Comparison of ENCODE assay signal across 8 cellular contexts in genomic region chr17:42184717-42185496, GRCh38. TPM values are rescaled to one million over a fixed set of nuclear protein-coding genes. Genes with fewer than 3 reads are reported as not detected.
DNase-seq lines count a peak whose midpoint lies in the region; FAIRE-seq and TF ChIP-seq lines count a peak whose summit lies in the region.

HCRT (minus strand) TSS chr17:42185452; CDS start chr17:42185365, 87 bp downstream.

- in situ Hi-C loops in HAP-1 (cut with MboI; ENCODE audit: low sequenced_read_pairs), result no loop called here

- FAIRE-seq in kidney (lab: Jason Lieb, UNC), result no peak

- H3K79me2 ChIP-seq in ACC112 (ENCODE audit: control insufficient read depth, insufficient read depth, low read length, unreplicated experiment), result no peaks in the 10 kb centered on the region

- intact Hi-C loops in kidney (cut with DNase I), result no loop called here

- no peak for DNase-seq in HAP-1 (ENCODE audit: low spot score in 2 of 2)
- DNase-seq in adipocyte (ENCODE audit: low read depth), result no peak
- no peak for DNase-seq in UCSD-AML1 (lab: John Stamatoyannopoulos, UW; ENCODE audit: unreplicated experiment)
- no peak for DNase-seq in kidney
- DNase-seq in stimulated activated CD4-positive, alpha-beta T cell treated with anti-CD3 and anti-CD28 coated beads, Interleukin-4, amount 100 ng/mL, for 1 hour, result no peak
- no peak for DNase-seq in NCI-H2171 (lab: John Stamatoyannopoulos, UW)

- peaks cover 21% of the 10 kb centered on the region for H3K27me3 ChIP-seq in ACC112 (ENCODE audit: insufficient read depth, low read length)
- peaks cover 13% of the 10 kb centered on the region for H3K27me3 ChIP-seq in HAP-1 (ENCODE audit: low read depth)
- peaks cover 19% of the 10 kb centered on the region for H3K27me3 ChIP-seq in adipocyte (replicated peaks; ENCODE audit: control insufficient read depth, insufficient read depth, low read length)
- peaks cover 7 to 16% of the 10 kb centered on the region in 2 donors for H3K27me3 ChIP-seq in mucosa of rectum (ENCODE audit: control insufficient read depth in 2 of 2, insufficient read depth in 2 of 2, low read length in 2 of 2)

- no peak for TF ChIP-seq CTCF in kidney (IDR thresholded peaks at IDR 0.05; ENCODE audit: borderline replicate concordance, extremely low read depth, insufficient read depth)

- peak within 1 kb of the TSS; percentile 90 for H3K9ac ChIP-seq in adipocyte (ENCODE audit: low read length)
- peak within 1 kb of the TSS in 1 of 2 donors; percentile 87 for H3K9ac ChIP-seq in mucosa of rectum (ENCODE audit: low read depth in 1 of 2, low read length in 2 of 2)
- H3K9ac ChIP-seq in kidney (ENCODE audit: low read length in 2 of 2), result no peak within 1 kb of the TSS

- H2AFZ ChIP-seq in ACC112 (ENCODE audit: low read length, unreplicated experiment), result peak within 1 kb of the TSS; percentile 86

- H3K36me3 ChIP-seq in ACC112 (ENCODE audit: insufficient read depth, low read length) (no peaks in the 10 kb centered on the region), HAP-1 (replicated peaks) (no peaks in the 10 kb centered on the region), adipocyte (ENCODE audit: control insufficient read depth, insufficient read depth, low read length, severe bottlenecking) (no peaks in the 10 kb centered on the region), mucosa of rectum (ENCODE audit: control insufficient read depth in 2 of 2, insufficient read depth in 2 of 2, low read length in 2 of 2) (no peaks in the 10 kb centered on the region), kidney (ENCODE audit: control insufficient read depth in 1 of 2, insufficient read depth in 2 of 2, low read length in 2 of 2) (no peaks in the 10 kb centered on the region)

- H3K4me3 ChIP-seq in ACC112 (ENCODE audit: low read depth, low read length) (peak within 1 kb of the TSS; percentile 79), HAP-1 (peak within 1 kb of the TSS; percentile 36; the same call in 1 of the 2 replicates), adipocyte (ENCODE audit: low read length) (peak within 1 kb of the TSS; percentile 82), mucosa of rectum (ENCODE audit: low read length in 2 of 2) (peak within 1 kb of the TSS; percentile 37 to 77), kidney (ENCODE audit: low read length in 2 of 2) (peak within 1 kb of the TSS in 1 of 2 donors; percentile 20)

- no peak within 1 kb of the TSS for H3K27ac ChIP-seq in ACC112 (ENCODE audit: low read depth, low read length)
- H3K27ac ChIP-seq in mucosa of rectum (ENCODE audit: low read depth in 2 of 2, low read length in 2 of 2), result peak within 1 kb of the TSS; percentile 38 to 84
- no peak within 1 kb of the TSS for H3K27ac ChIP-seq in kidney (ENCODE audit: low read depth in 2 of 2, low read length in 2 of 2)

- H3K9me3 ChIP-seq in HAP-1, result no peaks in the 10 kb centered on the region
- no peaks in the 10 kb centered on the region for H3K9me3 ChIP-seq in adipocyte (ENCODE audit: control insufficient read depth, low read length)
- H3K9me3 ChIP-seq in mucosa of rectum (ENCODE audit: control insufficient read depth in 2 of 2, low read length in 2 of 2), result no peaks in the 10 kb centered on the region
- no peaks in the 10 kb centered on the region for H3K9me3 ChIP-seq in kidney (ENCODE audit: control insufficient read depth in 1 of 2, low read length in 2 of 2)

- H3K4me1 ChIP-seq in ACC112 (ENCODE audit: control insufficient read depth, insufficient read depth, low read length, unreplicated experiment) (peaks cover 18% of the 10 kb centered on the region), HAP-1 (peaks cover 16% of the 10 kb centered on the region), adipocyte (ENCODE audit: control insufficient read depth, insufficient read depth, low read length) (peaks cover 24% of the 10 kb centered on the region), mucosa of rectum (ENCODE audit: control insufficient read depth in 2 of 2, insufficient read depth in 2 of 2, low read length in 2 of 2) (peaks cover 23 to 33% of the 10 kb centered on the region in 2 donors), kidney (ENCODE audit: control insufficient read depth in 1 of 2, insufficient read depth in 1 of 2, low read depth in 1 of 2, low read length in 2 of 2) (peaks cover 0 to 20% of the 10 kb centered on the region in 2 donors)

RNA-seq across cellular contexts. Expression of gene HCRT, which starts in this region (rescaled TPM):
- total RNA-seq in kidney, result not detected
- polyA plus RNA-seq in kidney (ENCODE audit: insufficient read depth, low read depth, low replicate concordance), result not detected

Comparison
In these comparisons a context has a peak if more than half of its experiments do, and no peak if none do; other contexts are left out.
1. H3K27ac ChIP-seq: peak in mucosa of rectum (2 of 2); none in ACC112 (single experiment) and kidney (0 of 2).